ENCODE assay signal across 15 cellular contexts in the genomic region with DNA sequence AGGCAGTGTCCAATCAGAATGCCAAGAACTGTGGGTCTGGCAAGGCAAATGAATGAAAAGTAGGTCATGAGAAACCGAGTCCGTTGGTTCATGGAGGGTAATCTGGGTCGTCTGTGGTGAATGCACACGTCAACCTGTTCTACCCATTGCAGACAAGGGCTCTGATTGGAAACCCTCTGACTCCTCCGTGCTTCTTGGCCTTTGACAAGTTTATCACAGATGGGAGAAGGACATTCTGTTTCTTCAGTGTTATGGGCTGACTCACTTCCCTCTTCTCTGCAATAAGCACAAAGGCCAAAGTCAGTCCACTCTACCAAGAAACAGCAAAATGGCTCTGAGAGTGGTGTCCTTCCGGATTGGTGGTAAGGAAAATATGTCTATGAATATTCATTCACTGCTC.
DNase-seq lines count a peak whose midpoint lies in the region; ATAC-seq, FAIRE-seq and TF ChIP-seq lines count a peak whose summit lies in the region.
"Had no signal": no experiment of that assay in that cellular context is flagged by ENCODE, and none has a peak within 500 bp of the region (broad histone marks: within the 10 kb centered on the region; RNA-seq: fewer than 3 reads in every experiment).

No MANE protein-coding gene starts in this region.

- H2AFZ ChIP-seq in K562 (ENCODE audit: low read depth, low read length) (no peak overlapping the region), hepatocyte (no peak overlapping the region)
- H2AFZ ChIP-seq: PC-9 had no signal

- in situ Hi-C loops in K562 (cut with MboI) = no loop called here

- H3K36me3 ChIP-seq in K562 (ENCODE audit: control insufficient read depth, insufficient read depth, low read length) = no peaks in the 10 kb centered on the region
- no peaks in the 10 kb centered on the region for H3K36me3 ChIP-seq in hepatocyte (replicated peaks; ENCODE audit: insufficient read depth, low read depth)
- H3K36me3 ChIP-seq in tibial nerve = no peaks in the 10 kb centered on the region

- H3K79me2 ChIP-seq in K562 (ENCODE audit: control insufficient read depth, insufficient read depth, low read length) (no peaks in the 10 kb centered on the region), hepatocyte (no peaks in the 10 kb centered on the region)

- H3K4me3 ChIP-seq in K562 (no peak overlapping the region), hepatocyte (no peak overlapping the region), tibial nerve (no peak overlapping the region)
- H3K4me3 ChIP-seq: PC-9 had no signal

- no peak for TF ChIP-seq EP300 in K562 (IDR thresholded peaks at IDR 0.05; ENCODE audit: low read length)
- peak in 1 of 2 donors; percentile 35 for TF ChIP-seq EP300 in tibial nerve (IDR thresholded peaks at IDR 0.05)

- no peak overlapping the region for H3K4me3 Mint-ChIP-seq in mesothelial cell of epicardium
- H3K4me3 Mint-ChIP-seq: activated naive CD8-positive, alpha-beta T cell had no signal

- H3K4me2 ChIP-seq in K562 (ENCODE audit: insufficient read depth, low read length) (no peak overlapping the region), hepatocyte (no peak overlapping the region)
- H3K4me2 ChIP-seq: PC-9 had no signal

- H3K9me2 ChIP-seq in hepatocyte (replicated peaks; ENCODE audit: insufficient read depth) = no peaks in the 10 kb centered on the region

- peaks cover 0 to 6% of the 10 kb centered on the region in 2 experiments; a peak in 2 of 5 replicates for H3K27me3 ChIP-seq in K562 (ENCODE audit: control insufficient read depth in 2 of 2, insufficient read depth in 2 of 2, low read length in 2 of 2)
- no peaks in the 10 kb centered on the region for H3K27me3 ChIP-seq in hepatocyte
- no peaks in the 10 kb centered on the region for H3K27me3 ChIP-seq in tibial nerve

- H3K4me1 Mint-ChIP-seq in mesothelial cell of epicardium = peaks cover 13% of the 10 kb centered on the region

- no TSS peak for BruUV-seq in K562 (replicated peaks; lab: Mats Ljungman, UMichigan)

- no peak for FAIRE-seq in K562 (lab: Jason Lieb, UNC)

- no peaks in the 10 kb centered on the region for H3K9me3 ChIP-seq in K562 (replicated peaks; ENCODE audit: control insufficient read depth, insufficient read depth, low read depth, low read length)
- no peaks in the 10 kb centered on the region for H3K9me3 ChIP-seq in hepatocyte (ENCODE audit: low read depth)
- H3K9me3 ChIP-seq in tibial nerve = no peaks in the 10 kb centered on the region

- intact Hi-C loops in K562 (cut with micrococcal nuclease) = no loop called here

- H3K27ac ChIP-seq in K562 (ENCODE audit: extremely low read depth, low read depth, low read length) = no peak overlapping the region
- H3K27ac ChIP-seq in hepatocyte = peak overlapping the region; percentile 94
- peak overlapping the region in 3 of 4 donors; percentile 23 to 53 (median 53) for H3K27ac ChIP-seq in tibial nerve
- H3K27ac ChIP-seq: 22Rv1, epithelial cell of prostate, PC-9 had no signal

- H3K4me1 ChIP-seq in K562 (replicated peaks in 1 of 2; ENCODE audit: control insufficient read depth in 2 of 2, insufficient read depth in 2 of 2, low read length in 2 of 2) (no peaks in the 10 kb centered on the region), hepatocyte (ENCODE audit: insufficient read depth) (peaks cover 41% of the 10 kb centered on the region), tibial nerve (peaks cover 0 to 48% (median 15%) of the 10 kb centered on the region in 4 donors)

- TF ChIP-seq POLR2A in K562 (conservative IDR thresholded peaks at IDR 0.05) (no peak), tibial nerve (IDR thresholded peaks at IDR 0.05) (no peak)

- no peaks in the 10 kb centered on the region for H4K20me1 ChIP-seq in K562 (replicated peaks; ENCODE audit: control insufficient read depth, insufficient read depth, low read length)
- H4K20me1 ChIP-seq in hepatocyte (ENCODE audit: insufficient read depth, poor library complexity, severe bottlenecking) = no peaks in the 10 kb centered on the region

- H3K9ac ChIP-seq in K562 (ENCODE audit: insufficient read depth in 1 of 2, low read depth in 2 of 2, low read length in 2 of 2) = no peak overlapping the region

- H3K27ac Mint-ChIP-seq in mesothelial cell of epicardium = no peak overlapping the region
- H3K27ac Mint-ChIP-seq: activated naive CD8-positive, alpha-beta T cell had no signal

- 0% methylated on average over 5 of the region's 6 CpGs for WGBS in K562 (ENCODE audit: insufficient coverage, low coverage, missing lambda C conversion rate)
- 81% methylated on average over 6 of the region's 6 CpGs for WGBS in hepatocyte (ENCODE audit: low lambda C conversion rate, missing lambda C conversion rate)
- WGBS in tibial nerve, 2 donors = 44 to 46% methylated on average over 6 of the region's 6 CpGs

- H3K9me1 ChIP-seq in K562 (ENCODE audit: control insufficient read depth, insufficient read depth, low read length) = no peaks in the 10 kb centered on the region

- CTCF ChIA-PET in K562 (lab: Yijun Ruan, JAX; ENCODE audit: low intra/inter-chr PET ratio) = no interaction called here

- no peaks in the 10 kb centered on the region for H3K27me3 Mint-ChIP-seq in mesothelial cell of epicardium (ENCODE audit: low read depth)

- POLR2A ChIA-PET in K562 (lab: Yijun Ruan, JAX) = no interaction called here

- no peaks in the 10 kb centered on the region for H3K9me3 Mint-ChIP-seq in mesothelial cell of epicardium

- no peaks in the 10 kb centered on the region for H3K36me3 Mint-ChIP-seq in mesothelial cell of epicardium
- H3K36me3 Mint-ChIP-seq: activated naive CD8-positive, alpha-beta T cell had no signal

- TF ChIP-seq RAD21 in K562 (CRISPR knock-in tag; conservative IDR thresholded peaks at IDR 0.05 in 1 of 2, IDR thresholded peaks at IDR 0.05 in 1 of 2) = no peak

- ATAC-seq in K562 = no peak
- no peak for ATAC-seq in GM18868 (IDR thresholded peaks at IDR 0.05; ENCODE audit: unreplicated experiment)

- TF ChIP-seq CTCF in K562 (IDR thresholded peaks at IDR 0.05 in 2 of 3, conservative IDR thresholded peaks at IDR 0.05 in 1 of 3; ENCODE audit: insufficient read depth in 2 of 3, low read depth in 1 of 3, low read length in 3 of 3) = no peak
- TF ChIP-seq CTCF in hepatocyte (IDR thresholded peaks at IDR 0.05; ENCODE audit: poor library complexity) = no peak
- TF ChIP-seq CTCF in tibial nerve (IDR thresholded peaks at IDR 0.05) = no peak
- no peak for TF ChIP-seq CTCF in mesothelial cell of epicardium (IDR thresholded peaks at IDR 0.05; ENCODE audit: unreplicated experiment)

- DNase-seq in SIG-M5 treated with dmso at 0.1 percent for 504 hours (lab: John Stamatoyannopoulos, UW; ENCODE audit: unreplicated experiment) (peak; percentile 33), SIG-M5 (lab: John Stamatoyannopoulos, UW) (no peak), K562 (ENCODE audit: extremely low read depth in 1 of 4, low spot score in 3 of 4) (no peak), hepatocyte (ENCODE audit: low spot score) (peak; percentile 51), tibial nerve (ENCODE audit: low spot score in 2 of 2) (no peak), mesothelial cell of epicardium (ENCODE audit: low spot score in 2 of 2, unreplicated experiment in 2 of 2) (no peak), KG1 (lab: John Stamatoyannopoulos, UW) (no peak)
- DNase-seq: DND-41, mesendoderm, NCI-H146, PC-9 had no signal

TF ChIP-seq in K562, 482 proteins besides CTCF, POLR2A, EP300 and RAD21:
- TF ChIP-seq ATF1 (CRISPR knock-in tag; IDR thresholded peaks at IDR 0.05) (no peak), ATF1 (tag; IDR thresholded peaks at IDR 0.05) (no peak), FOSL1 (tag; conservative IDR thresholded peaks at IDR 0.05) (peak; percentile 75)

Comparison
In these comparisons a context has a peak if more than half of its experiments do, and no peak if none do; other contexts are left out.
1. DNase-seq: peak in SIG-M5 treated with dmso at 0.1 percent for 504 hours (single experiment) and hepatocyte (single experiment); none in SIG-M5 (single experiment), K562 (0 of 4), tibial nerve (0 of 2), mesothelial cell of epicardium (0 of 2) and KG1 (single experiment).